ENCODE assay signal across 26 cellular contexts in the genomic region with DNA sequence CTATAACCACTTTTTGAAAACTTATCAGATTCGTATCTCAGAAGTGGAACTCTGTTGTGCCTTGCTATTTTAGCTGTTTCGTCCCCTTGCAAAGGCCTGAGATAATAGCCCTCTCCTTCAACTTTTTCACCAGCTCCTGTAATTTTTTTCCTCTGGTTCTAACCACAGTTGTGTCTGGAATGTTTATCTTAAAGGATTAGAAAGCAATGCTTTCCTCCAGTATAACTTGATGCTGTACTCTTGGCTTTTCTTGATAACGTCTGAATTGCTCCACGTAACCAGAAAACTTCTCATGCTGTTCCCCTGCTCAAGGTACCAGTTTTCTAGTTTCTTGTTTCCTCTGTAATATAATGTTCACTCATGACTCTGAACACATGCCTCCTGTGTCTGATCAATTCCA.
DNase-seq lines count a peak whose midpoint lies in the region; ATAC-seq and TF ChIP-seq lines count a peak whose summit lies in the region.
"Had no signal": no experiment of that assay in that cellular context is flagged by ENCODE, and none has a peak within 500 bp of the region (broad histone marks: within the 10 kb centered on the region; RNA-seq: fewer than 3 reads in every experiment).

No MANE protein-coding gene starts in this region.

- H3K36me3 Mint-ChIP-seq in neural progenitor cell = no peaks in the 10 kb centered on the region
- H3K36me3 Mint-ChIP-seq in stimulated activated naive B cell treated with anti-CD40 and anti-IgM and Interleukin-4, amounts not matched to agents 10 μg/mL and 1 μg/mL and 100 μg/mL, for 72 hours = no peaks in the 10 kb centered on the region
- H3K36me3 Mint-ChIP-seq: CD14-positive monocyte; CD8-positive, alpha-beta memory T cell had no signal

- no peak overlapping the region for H3K4me3 Mint-ChIP-seq in neural progenitor cell
- H3K4me3 Mint-ChIP-seq in stimulated activated naive B cell treated with anti-CD40 and anti-IgM and Interleukin-4, amounts not matched to agents 10 μg/mL and 1 μg/mL and 100 μg/mL, for 72 hours = no peak overlapping the region
- H3K4me3 Mint-ChIP-seq: CD14-positive monocyte; CD8-positive, alpha-beta memory T cell; H9 had no signal

- no peaks in the 10 kb centered on the region for H4K20me1 ChIP-seq in neural progenitor cell (ENCODE audit: low read depth)

- H3K4me1 ChIP-seq in neural progenitor cell = no peaks in the 10 kb centered on the region
- H3K4me1 ChIP-seq: BE2C had no signal

- no peak overlapping the region for H3K9ac ChIP-seq in neural progenitor cell
- H3K9ac ChIP-seq: GM23248 had no signal

- DNase-seq in EH (ENCODE audit: low read depth) (peak; percentile 1), astrocyte of the hippocampus (ENCODE audit: low read depth, low spot score) (peak; percentile 77), glomerular visceral epithelial cell (ENCODE audit: extremely low spot score) (peak; percentile 35), neural progenitor cell (ENCODE audit: low spot score) (no peak), AG08396 (ENCODE audit: low spot score) (no peak)
- DNase-seq in stimulated activated naive B cell treated with anti-CD40 and anti-IgM and Interleukin-4, amounts not matched to agents 10 μg/mL and 1 μg/mL and 100 μg/mL, for 72 hours = no peak
- DNase-seq: BE2C; CD8-positive, alpha-beta memory T cell; DMS 273 treated with DMSO at 0.1 percent for 48 hours; DMS79; GF-D8; GM23248; H9; IMR-90; KG1; MG63; NCI-H1105 treated with DMSO at 0.1 percent for 48 hours; NCI-H146; NCI-H1930; NCI-H2107; NCI-H524; NCI-H748 treated with DMSO at 0.1 percent for 48 hours had no signal

- no peaks in the 10 kb centered on the region for H3K36me3 ChIP-seq in neural progenitor cell
- H3K36me3 ChIP-seq: BE2C, MG63 had no signal

- H3K4me3 ChIP-seq in neural progenitor cell = no peak overlapping the region
- H3K4me3 ChIP-seq: GM23248, MG63 had no signal

- ATAC-seq in stimulated activated naive B cell treated with anti-CD40 and anti-IgM and Interleukin-4, amounts not matched to agents 10 μg/mL and 1 μg/mL and 100 μg/mL, for 72 hours (replicated peaks) = no peak
- no peak for ATAC-seq in HG03108 (IDR thresholded peaks at IDR 0.05; ENCODE audit: unreplicated experiment)
- no peak for ATAC-seq in HG03565 (IDR thresholded peaks at IDR 0.05; ENCODE audit: unreplicated experiment)

- no peaks in the 10 kb centered on the region for H3K27me3 Mint-ChIP-seq in neural progenitor cell (ENCODE audit: insufficient read depth, low read depth)
- no peaks in the 10 kb centered on the region for H3K27me3 Mint-ChIP-seq in stimulated activated naive B cell treated with anti-CD40 and anti-IgM and Interleukin-4, amounts not matched to agents 10 μg/mL and 1 μg/mL and 100 μg/mL, for 72 hours

- no peaks in the 10 kb centered on the region for H3K9me3 ChIP-seq in neural progenitor cell (ENCODE audit: low read depth)
- H3K9me3 ChIP-seq: BE2C, MG63 had no signal

- no peaks in the 10 kb centered on the region for H3K4me1 Mint-ChIP-seq in neural progenitor cell
- H3K4me1 Mint-ChIP-seq in stimulated activated naive B cell treated with anti-CD40 and anti-IgM and Interleukin-4, amounts not matched to agents 10 μg/mL and 1 μg/mL and 100 μg/mL, for 72 hours = peaks cover 2 to 10% of the 10 kb centered on the region in 2 donors
- H3K4me1 Mint-ChIP-seq: CD8-positive, alpha-beta memory T cell had no signal

- no peaks in the 10 kb centered on the region for H3K79me2 ChIP-seq in neural progenitor cell (ENCODE audit: low read depth)

- H3K27me3 ChIP-seq in neural progenitor cell = no peaks in the 10 kb centered on the region
- H3K27me3 ChIP-seq: BE2C had no signal

- H3K27ac ChIP-seq in neural progenitor cell = no peak overlapping the region
- H3K27ac ChIP-seq: 22Rv1, GM23248 had no signal

- H2AFZ ChIP-seq in neural progenitor cell (replicated peaks) = peak overlapping the region; percentile 44
- H2AFZ ChIP-seq: GM23248 had no signal

- no peak overlapping the region for H3K4me2 ChIP-seq in neural progenitor cell

- TF ChIP-seq CTCF in neural progenitor cell (IDR thresholded peaks at IDR 0.05) = no peak

- no peak overlapping the region for H3K27ac Mint-ChIP-seq in neural progenitor cell
- H3K27ac Mint-ChIP-seq in stimulated activated naive B cell treated with anti-CD40 and anti-IgM and Interleukin-4, amounts not matched to agents 10 μg/mL and 1 μg/mL and 100 μg/mL, for 72 hours = no peak overlapping the region
- H3K27ac Mint-ChIP-seq: CD14-positive monocyte; CD8-positive, alpha-beta memory T cell; H9 had no signal

- H3K9me3 Mint-ChIP-seq in neural progenitor cell = peaks cover 2% of the 10 kb centered on the region
- H3K9me3 Mint-ChIP-seq in stimulated activated naive B cell treated with anti-CD40 and anti-IgM and Interleukin-4, amounts not matched to agents 10 μg/mL and 1 μg/mL and 100 μg/mL, for 72 hours = peaks cover 2 to 4% of the 10 kb centered on the region in 2 donors
- H3K9me3 Mint-ChIP-seq: CD8-positive, alpha-beta memory T cell; H9 had no signal

- no peaks in the 10 kb centered on the region for H3F3A ChIP-seq in neural progenitor cell (ENCODE audit: low read depth)

Comparison
In these comparisons a context has a peak if more than half of its experiments do, and no peak if none do; other contexts are left out.
1. DNase-seq: peak in EH (single experiment), astrocyte of the hippocampus (single experiment) and glomerular visceral epithelial cell (single experiment); none in neural progenitor cell (single experiment), stimulated activated naive B cell treated with anti-CD40 and anti-IgM and Interleukin-4, amounts not matched to agents 10 μg/mL and 1 μg/mL and 100 μg/mL, for 72 hours (single experiment) and AG08396 (single experiment).